Comparison of ENCODE assay signal across 22 cellular contexts in genomic region chr6:6587696-6588063, GRCh38. TPM values are rescaled to one million over a fixed set of nuclear protein-coding genes. Genes with fewer than 3 reads are reported as not detected.
A peak's percentile ranks its signal among the peaks of the same experiment; 100 is the strongest.
DNase-seq lines count a peak whose midpoint lies in the region; ATAC-seq and TF ChIP-seq lines count a peak whose summit lies in the region.
"Had no signal": no experiment of that assay in that cellular context is flagged by ENCODE, and none has a peak within 500 bp of the region (broad histone marks: within the 10 kb centered on the region; RNA-seq: fewer than 3 reads in every experiment).

No MANE protein-coding gene starts in this region.

- H4K20me1 ChIP-seq in DOHH2 (ENCODE audit: control insufficient read depth, insufficient read depth, low read depth, low read length) = no peaks in the 10 kb centered on the region

- H3K4me3 ChIP-seq in DOHH2 (ENCODE audit: low read length) = peak overlapping the region; percentile 89
- peak overlapping the region in 1 of 59 donors; percentile 49 for H3K4me3 ChIP-seq in dorsolateral prefrontal cortex
- H3K4me3 ChIP-seq: adrenal gland, gastrocnemius medialis, prostate gland, SJCRH30, testis had no signal

- peak overlapping the region; percentile 56 for H3K4me3 Mint-ChIP-seq in T-helper 1 cell treated with Interleukin-12 subunit alpha and Interleukin-12 subunit beta and Interleukin-4 antibody, amounts not matched to agents 30 μg/mL and 1 μg/mL, for 36 hours

- H3K27ac Mint-ChIP-seq in T-helper 1 cell treated with Interleukin-12 subunit alpha and Interleukin-12 subunit beta and Interleukin-4 antibody, amounts not matched to agents 30 μg/mL and 1 μg/mL, for 36 hours = peak overlapping the region; percentile 81

- H3K79me2 ChIP-seq in DOHH2 (ENCODE audit: control insufficient read depth, low read length) = peaks cover 68% of the 10 kb centered on the region

- peaks cover 9% of the 10 kb centered on the region for H3K9me3 Mint-ChIP-seq in T-helper 1 cell treated with Interleukin-12 subunit alpha and Interleukin-12 subunit beta and Interleukin-4 antibody, amounts not matched to agents 30 μg/mL and 1 μg/mL, for 36 hours

- no peaks in the 10 kb centered on the region for H3K27me3 Mint-ChIP-seq in T-helper 1 cell treated with Interleukin-12 subunit alpha and Interleukin-12 subunit beta and Interleukin-4 antibody, amounts not matched to agents 30 μg/mL and 1 μg/mL, for 36 hours (ENCODE audit: low read depth)

- peaks cover 51% of the 10 kb centered on the region for H3K36me3 ChIP-seq in DOHH2 (ENCODE audit: control insufficient read depth, low read length)
- H3K36me3 ChIP-seq: adrenal gland, gastrocnemius medialis, prostate gland, SJCRH30 had no signal

- H3K9me2 ChIP-seq in DOHH2 (replicated peaks; ENCODE audit: control insufficient read depth, low read length) = no peaks in the 10 kb centered on the region

- DNase-seq in T-helper 1 cell (no peak), RPMI8226 (peak; percentile 85), dorsolateral prefrontal cortex (no peak), Ammon's horn (ENCODE audit: low spot score) (no peak), NCI-H1417 (lab: John Stamatoyannopoulos, UW) (no peak)
- DNase-seq: 8988T; activated CD4-positive, CD25-positive, alpha-beta regulatory T cell treated with anti-CD3 and anti-CD28 coated beads, Interleukin-2, amount 50 U/mL, for 72 hours; adrenal gland; DMS53; gastrocnemius medialis; KG1; NCI-H1105; PC-3; SJCRH30; stimulated activated CD4-positive, alpha-beta T cell treated with anti-CD3 and anti-CD28 coated beads, Interleukin-4, amount 100 ng/mL, for 4 hours; T-helper 9 cell; testis had no signal

- peak overlapping the region; percentile 98 for H3K4me2 ChIP-seq in DOHH2 (ENCODE audit: low read length)

- no peak for TF ChIP-seq CTCF in DOHH2 (IDR thresholded peaks at IDR 0.05; ENCODE audit: low read depth, low read length, poor library complexity, severe bottlenecking)
- no peak for TF ChIP-seq CTCF in dorsolateral prefrontal cortex (IDR thresholded peaks at IDR 0.05 in 54 of 56, conservative IDR thresholded peaks at IDR 0.05 in 2 of 56; ENCODE audit: low read depth in 1 of 56, partially characterized antibody in 56 of 56)

- peaks cover 86% of the 10 kb centered on the region for H3K4me1 ChIP-seq in DOHH2 (ENCODE audit: control insufficient read depth, low read length)
- H3K4me1 ChIP-seq: adrenal gland, gastrocnemius medialis, prostate gland, SJCRH30, testis had no signal

- peaks cover 47% of the 10 kb centered on the region for H3F3A ChIP-seq in DOHH2 (ENCODE audit: control insufficient read depth, insufficient read depth)

- H3K27ac ChIP-seq in DOHH2 (ENCODE audit: low read depth, low read length) (peak overlapping the region; percentile 99), dorsolateral prefrontal cortex (peak overlapping the region in 48 of 59 donors; percentile 1 to 86 (median 71))
- H3K27ac ChIP-seq: prostate gland, SJCRH30, testis had no signal

- H3K4me1 Mint-ChIP-seq in T-helper 1 cell treated with Interleukin-12 subunit alpha and Interleukin-12 subunit beta and Interleukin-4 antibody, amounts not matched to agents 30 μg/mL and 1 μg/mL, for 36 hours (ENCODE audit: low read depth) = peaks cover 57% of the 10 kb centered on the region

- H3K36me3 Mint-ChIP-seq in T-helper 1 cell treated with Interleukin-12 subunit alpha and Interleukin-12 subunit beta and Interleukin-4 antibody, amounts not matched to agents 30 μg/mL and 1 μg/mL, for 36 hours (ENCODE audit: low read depth) = peaks cover 19% of the 10 kb centered on the region

- intact Hi-C loops in dorsolateral prefrontal cortex (cut with DNase I) = no loop called here

- H3K27me3 ChIP-seq in DOHH2 (ENCODE audit: control insufficient read depth, low read length) (no peaks in the 10 kb centered on the region), dorsolateral prefrontal cortex (no peaks in the 10 kb centered on the region)
- H3K27me3 ChIP-seq: adrenal gland, gastrocnemius medialis, SJCRH30, testis had no signal

- H3K9me3 ChIP-seq in DOHH2 (ENCODE audit: control insufficient read depth, insufficient read depth, low read length) = no peaks in the 10 kb centered on the region
- H3K9me3 ChIP-seq: adrenal gland, gastrocnemius medialis, prostate gland, SJCRH30, testis had no signal

- no peak for ATAC-seq in HG02852 (IDR thresholded peaks at IDR 0.05; ENCODE audit: unreplicated experiment)
- ATAC-seq: HCT116, PC-3 had no signal

RNA-seq across cellular contexts. Expression of gene LY86, which starts 0.8 kb away (rescaled TPM):
- total RNA-seq in dorsolateral prefrontal cortex = 10 to 100 TPM in 6 of 120 experiments, 1 to 10 TPM in 110, under 1 TPM in 3, not detected in 1; 0.71 to 18.3 (median 4.1) TPM
- total RNA-seq: PC-3, SJCRH30 had no signal
